8 cellular contexts compared by ENCODE assay signal in genomic region chr6:27830212-27830664, GRCh38.
A peak's percentile ranks its signal among the peaks of the same experiment; 100 is the strongest.
DNase-seq lines count a peak whose midpoint lies in the region; ATAC-seq and TF ChIP-seq lines count a peak whose summit lies in the region.

No MANE protein-coding gene starts in this region.

- BruUV-seq in IMR-90 (replicated peaks; lab: Mats Ljungman, UMichigan) = no TSS peak

- H3K9ac ChIP-seq in IMR-90 (ENCODE audit: low read depth, low read length) = peak overlapping the region; percentile 77
- peak overlapping the region; percentile 84 to 91 for H3K9ac ChIP-seq in mucosa of rectum (ENCODE audit: low read depth in 1 of 2, low read length in 2 of 2)

- peak overlapping the region; percentile 87 for H3K14ac ChIP-seq in IMR-90 (replicated peaks; ENCODE audit: low read depth, low read length)

- no peaks in the 10 kb centered on the region for H3K27me3 ChIP-seq in ACC112 (ENCODE audit: insufficient read depth, low read length)
- no peaks in the 10 kb centered on the region for H3K27me3 ChIP-seq in IMR-90 (ENCODE audit: control insufficient read depth, insufficient read depth, low read length)
- no peaks in the 10 kb centered on the region for H3K27me3 ChIP-seq in mucosa of rectum (ENCODE audit: control insufficient read depth in 2 of 2, insufficient read depth in 2 of 2, low read length in 2 of 2)

- no peak for TF ChIP-seq CTCF in IMR-90 (conservative IDR thresholded peaks at IDR 0.05; ENCODE audit: low read depth, low read length)
- no peak for TF ChIP-seq CTCF in brain (conservative IDR thresholded peaks at IDR 0.05)

- no peak for DNase-seq in IMR-90
- DNase-seq in hippocampal formation (lab: John Stamatoyannopoulos, UW) = no peak
- no peak for DNase-seq in GDM1 (lab: John Stamatoyannopoulos, UW)
- no peak for DNase-seq in KG1 (lab: John Stamatoyannopoulos, UW)

- H4K5ac ChIP-seq in IMR-90 (ENCODE audit: low read depth, low read length) = no peak overlapping the region

- peak overlapping the region; percentile 60; the same call in 2 of the 3 replicates for H2BK15ac ChIP-seq in IMR-90 (ENCODE audit: low read depth, low read length)

- H3K79me2 ChIP-seq in ACC112 (ENCODE audit: control insufficient read depth, insufficient read depth, low read length, unreplicated experiment) = peaks cover 5% of the 10 kb centered on the region

- peak overlapping the region; percentile 81 for H3K56ac ChIP-seq in IMR-90 (ENCODE audit: extremely low read depth, insufficient read depth, low read length)

- H3K4me2 ChIP-seq in IMR-90 (ENCODE audit: low read depth, low read length) = peak overlapping the region; percentile 93

- no peaks in the 10 kb centered on the region for H3K36me3 ChIP-seq in ACC112 (ENCODE audit: insufficient read depth, low read length)
- H3K36me3 ChIP-seq in IMR-90 (ENCODE audit: control insufficient read depth, insufficient read depth, low read length) = no peaks in the 10 kb centered on the region
- no peaks in the 10 kb centered on the region for H3K36me3 ChIP-seq in mucosa of rectum (ENCODE audit: control insufficient read depth in 2 of 2, insufficient read depth in 2 of 2, low read length in 2 of 2)

- peak overlapping the region; percentile 88 to 95 (median 92) for H3K4me3 Mint-ChIP-seq in brain

- H2BK20ac ChIP-seq in IMR-90 (ENCODE audit: low read depth, low read length) = no peak overlapping the region

- H4K91ac ChIP-seq in IMR-90 (ENCODE audit: insufficient read depth, low read depth, low read length) = no peak overlapping the region

- H3K4me3 ChIP-seq in ACC112 (ENCODE audit: low read depth, low read length) (peak overlapping the region; percentile 76), IMR-90 (ENCODE audit: insufficient read depth, low read depth, low read length) (peak overlapping the region; percentile 62), mucosa of rectum (ENCODE audit: low read length in 2 of 2) (peak overlapping the region; percentile 79 to 83)

- H3K9me3 Mint-ChIP-seq in brain = peaks cover 0 to 21% (median 17%) of the 10 kb centered on the region in 5 experiments

- peak overlapping the region; percentile 66 for H3K4ac ChIP-seq in IMR-90 (ENCODE audit: low read depth, low read length)

- H4K20me1 ChIP-seq in IMR-90 (ENCODE audit: insufficient read depth, low read length) = no peaks in the 10 kb centered on the region; the same call in 1 of the 2 replicates

- no peaks in the 10 kb centered on the region for H3K9me1 ChIP-seq in IMR-90 (ENCODE audit: insufficient read depth, low read length)

- peak overlapping the region; percentile 86 for H2BK5ac ChIP-seq in IMR-90 (ENCODE audit: low read depth, low read length, poor library complexity, severe bottlenecking)

- H4K8ac ChIP-seq in IMR-90 (ENCODE audit: low read depth in 2 of 2, low read length in 2 of 2) = 0 out of 4 replicates have a peak overlapping the region, but pooled peaks of 1 of the 2 experiments have one; percentile 50

- peaks cover 50% of the 10 kb centered on the region for H3K36me3 Mint-ChIP-seq in brain

- in situ Hi-C loops in IMR-90 (cut with MboI; ENCODE audit: low sequenced_read_pairs) = loop anchor here (5.0 to 25.0 kb wide), 2 partner anchors 37 to 1618 kb away; a partner anchor contains a TSS

- no CpG with 5 or more reads among the region's 6 CpGs for WGBS in IMR-90 (ENCODE audit: extremely low coverage in 2 of 2, insufficient read length in 1 of 2), 2 experiments

- 0 out of 2 replicates have a peak overlapping the region, but pooled peaks have one; percentile 52 for H2BK120ac ChIP-seq in IMR-90 (ENCODE audit: low read depth, low read length)

- peaks cover 0 to 15% of the 10 kb centered on the region in 2 experiments; a peak in 2 of 4 replicates for H3K79me1 ChIP-seq in IMR-90 (ENCODE audit: low read depth in 1 of 2, low read length in 2 of 2)

- no peak overlapping the region for H3K18ac ChIP-seq in IMR-90 (ENCODE audit: low read depth, low read length)

- dilution Hi-C loops in IMR-90 (cut with HindIII; ENCODE audit: low sequenced_read_pairs, unreplicated experiment) = no loop called here

- no peak overlapping the region for H2AK9ac ChIP-seq in IMR-90 (replicated peaks; ENCODE audit: low read depth, low read length, poor library complexity)

- CTCF ChIA-PET in IMR-90 (lab: Yijun Ruan, JAX) = interaction anchor here (0.7 kb wide), 1 partner anchor 66 kb away, joined by 3 read pairs; no protein-coding TSS in a partner anchor

- peaks cover 5% of the 10 kb centered on the region for H3K4me1 ChIP-seq in ACC112 (ENCODE audit: control insufficient read depth, insufficient read depth, low read length, unreplicated experiment)
- peaks cover 4% of the 10 kb centered on the region; the same call in 1 of the 2 replicates for H3K4me1 ChIP-seq in IMR-90 (ENCODE audit: control insufficient read depth, insufficient read depth, low read length)
- H3K4me1 ChIP-seq in mucosa of rectum (ENCODE audit: control insufficient read depth in 2 of 2, insufficient read depth in 2 of 2, low read length in 2 of 2) = peaks cover 2 to 3% of the 10 kb centered on the region in 2 donors

- no peak for TF ChIP-seq RAD21 in IMR-90 (IDR thresholded peaks at IDR 0.05; ENCODE audit: low read length)

- H3K27ac ChIP-seq in ACC112 (ENCODE audit: low read depth, low read length) (peak overlapping the region; percentile 63), IMR-90 (ENCODE audit: insufficient read depth, low read length) (peak overlapping the region; percentile 79; the same call in 1 of the 2 replicates), mucosa of rectum (ENCODE audit: low read depth in 2 of 2, low read length in 2 of 2) (peak overlapping the region; percentile 84 to 91)

- peaks cover 69% of the 10 kb centered on the region for H3K4me1 Mint-ChIP-seq in brain

- H3K9me3 ChIP-seq in IMR-90 (ENCODE audit: control insufficient read depth, insufficient read depth, low read length) (no peaks in the 10 kb centered on the region), mucosa of rectum (ENCODE audit: control insufficient read depth in 2 of 2, low read length in 2 of 2) (no peaks in the 10 kb centered on the region)

- intact Hi-C loops in IMR-90 (cut with micrococcal nuclease) = loop anchor here (2.0 to 10.0 kb wide), 2 partner anchors 43 to 1805 kb away; a partner anchor contains a TSS

- 0 out of 2 replicates have a peak overlapping the region, but pooled peaks have one; percentile 40 for H2AK5ac ChIP-seq in IMR-90 (ENCODE audit: low read depth, low read length)

- TF ChIP-seq POLR2A in IMR-90 (IDR thresholded peaks at IDR 0.05; ENCODE audit: low read depth, low read length) = no peak

- peak overlapping the region; percentile 99 for H3K23ac ChIP-seq in IMR-90 (ENCODE audit: low read depth, low read length)

- POLR2A ChIA-PET in IMR-90 (lab: Charles Lee; ENCODE audit: unreplicated experiment) = interaction anchor here (1.0 to 1.3 kb wide), 3 partner anchors 35 to 63 kb away, joined by 3 to 4 read pairs (median 3); a partner anchor contains a TSS

- H3K27me3 Mint-ChIP-seq in brain = peaks cover 7% of the 10 kb centered on the region

- peak overlapping the region; percentile 94 to 98 (median 97) for H3K27ac Mint-ChIP-seq in brain

- H2AFZ ChIP-seq in ACC112 (ENCODE audit: low read length, unreplicated experiment) (no peak overlapping the region), IMR-90 (replicated peaks; ENCODE audit: low read length, poor library complexity) (no peak overlapping the region)

- ATAC-seq in IMR-90 (ENCODE audit: low read depth) (peak; percentile 3; the same call in 1 of the 2 replicates), GM21447 (IDR thresholded peaks at IDR 0.05; ENCODE audit: unreplicated experiment) (no peak)

TF ChIP-seq in IMR-90, 13 proteins besides CTCF, POLR2A, EP300 and RAD21:
- TF ChIP-seq CEBPB (IDR thresholded peaks at IDR 0.05; ENCODE audit: low read depth, low read length) = peak; percentile 66
- no peak for TF ChIP-seq USF2 (IDR thresholded peaks at IDR 0.05; ENCODE audit: low read depth, low read length)
